11 cellular contexts compared by ENCODE assay signal in the genomic region with DNA sequence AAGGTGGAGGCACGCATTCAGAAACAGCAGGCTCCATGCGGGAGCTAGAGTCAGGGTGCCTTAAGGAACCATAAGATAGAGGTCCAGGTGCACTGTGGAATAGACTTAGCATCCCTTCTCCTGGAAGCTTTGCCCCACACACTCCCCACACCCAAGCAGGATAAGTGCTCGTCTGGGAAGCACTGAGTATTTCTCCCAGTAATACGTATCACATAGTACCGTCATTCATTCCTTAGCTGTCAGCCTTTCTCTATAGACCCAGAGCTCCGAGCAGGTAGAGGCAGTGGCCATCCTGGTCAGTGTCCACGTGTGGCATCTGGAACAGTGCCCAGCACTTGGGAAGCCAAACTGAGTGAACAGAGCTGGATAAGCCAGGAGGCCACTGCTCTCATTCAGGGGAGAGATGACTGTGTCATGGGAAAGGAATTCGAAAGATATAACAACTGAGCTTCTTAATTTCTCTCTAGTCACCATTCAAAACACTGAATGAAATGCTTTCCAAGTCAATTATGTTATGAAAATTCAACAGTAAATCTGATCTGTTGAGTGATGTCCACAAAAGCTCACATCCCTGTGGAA. TPM values are rescaled to one million over a fixed set of nuclear protein-coding genes. Genes with fewer than 3 reads are reported as not detected.
A peak's percentile ranks its signal among the peaks of the same experiment; 100 is the strongest.
DNase-seq lines count a peak whose midpoint lies in the region; ATAC-seq and TF ChIP-seq lines count a peak whose summit lies in the region.
"Had no signal": no experiment of that assay in that cellular context is flagged by ENCODE, and none has a peak within 500 bp of the region (broad histone marks: within the 10 kb centered on the region; RNA-seq: fewer than 3 reads in every experiment).

No MANE protein-coding gene starts in this region.

- no peak overlapping the region for H3K4me3 Mint-ChIP-seq in Caco-2 (ENCODE audit: unreplicated experiment)
- H3K4me3 Mint-ChIP-seq in natural killer cell treated with Interleukin-12 subunit alpha and Interleukin-12 subunit beta and Interleukin-15 and Interleukin-18, amount 100 ng/mL, for 72 hours, result no peak overlapping the region
- H3K4me3 Mint-ChIP-seq: CD4-positive, alpha-beta T cell had no signal

- CTCF ChIA-PET in Caco-2 (lab: Charles Lee), result interaction anchor here (1.4 kb wide), 1 partner anchor 228 kb away, joined by 6 read pairs; no protein-coding TSS in a partner anchor

- no peak for ATAC-seq in natural killer cell treated with Interleukin-12 subunit alpha and Interleukin-12 subunit beta and Interleukin-15 and Interleukin-18, amount 100 ng/mL, for 72 hours

- BruUV-seq in Caco-2 (replicated peaks; lab: Mats Ljungman, UMichigan), result no TSS peak

- peaks cover 65% of the 10 kb centered on the region for H3K4me1 Mint-ChIP-seq in Caco-2 (ENCODE audit: low read depth, unreplicated experiment)
- peaks cover 14 to 21% of the 10 kb centered on the region in 2 donors for H3K4me1 Mint-ChIP-seq in natural killer cell treated with Interleukin-12 subunit alpha and Interleukin-12 subunit beta and Interleukin-15 and Interleukin-18, amount 100 ng/mL, for 72 hours (ENCODE audit: low read depth in 2 of 2)

- intact Hi-C loops in Caco-2 (cut with micrococcal nuclease; ENCODE audit: unreplicated experiment), result no loop called here

- H3K4me3 ChIP-seq in Caco-2 (ENCODE audit: low read depth, low read length) (no peak overlapping the region), SJCRH30 (no peak overlapping the region), fibroblast of mammary gland (ENCODE audit: control insufficient read depth, low read depth, low read length) (no peak overlapping the region)

- H3K4me1 ChIP-seq in Caco-2 (peaks cover 48% of the 10 kb centered on the region), SJCRH30 (peaks cover 31% of the 10 kb centered on the region)

- H3K27me3 Mint-ChIP-seq in Caco-2 (ENCODE audit: insufficient read depth, unreplicated experiment), result no peaks in the 10 kb centered on the region
- H3K27me3 Mint-ChIP-seq in natural killer cell treated with Interleukin-12 subunit alpha and Interleukin-12 subunit beta and Interleukin-15 and Interleukin-18, amount 100 ng/mL, for 72 hours, result peaks cover 10 to 17% of the 10 kb centered on the region in 2 donors

- TF ChIP-seq CTCF in Caco-2 (IDR thresholded peaks at IDR 0.05; ENCODE audit: insufficient read depth in 1 of 2, low read depth in 1 of 2, low read length in 1 of 2, severe bottlenecking in 1 of 2, unreplicated experiment in 1 of 2) (no peak), fibroblast of mammary gland (conservative IDR thresholded peaks at IDR 0.05; ENCODE audit: control insufficient read depth, insufficient read depth, low read depth, low read length) (no peak)

- peak overlapping the region; percentile 10 for H3K27ac Mint-ChIP-seq in Caco-2 (ENCODE audit: unreplicated experiment)
- H3K27ac Mint-ChIP-seq in natural killer cell treated with Interleukin-12 subunit alpha and Interleukin-12 subunit beta and Interleukin-15 and Interleukin-18, amount 100 ng/mL, for 72 hours, result peak overlapping the region in 1 of 2 donors; percentile 7
- H3K27ac Mint-ChIP-seq: CD4-positive, alpha-beta T cell had no signal

- H3K36me3 ChIP-seq in Caco-2 (ENCODE audit: control insufficient read depth, insufficient read depth, low read length), result no peaks in the 10 kb centered on the region; the same call in 1 of the 2 replicates
- H3K36me3 ChIP-seq in SJCRH30, result 0 out of 2 replicates have a peak, but pooled peaks cover 4% of the 10 kb centered on the region

- POLR2A ChIA-PET in Caco-2 (lab: Charles Lee), result no interaction called here

- H3K27me3 ChIP-seq in Caco-2 (replicated peaks; ENCODE audit: control insufficient read depth, insufficient read depth, low read length) (no peaks in the 10 kb centered on the region), SJCRH30 (no peaks in the 10 kb centered on the region)

- H3K27ac ChIP-seq in SJCRH30, result peak overlapping the region; percentile 43

- H3K9me3 ChIP-seq in Caco-2, result no peaks in the 10 kb centered on the region
- H3K9me3 ChIP-seq in SJCRH30 (replicated peaks), result no peaks in the 10 kb centered on the region

- H3K9me3 Mint-ChIP-seq in Caco-2 (ENCODE audit: unreplicated experiment), result peaks cover 5% of the 10 kb centered on the region
- no peaks in the 10 kb centered on the region for H3K9me3 Mint-ChIP-seq in natural killer cell treated with Interleukin-12 subunit alpha and Interleukin-12 subunit beta and Interleukin-15 and Interleukin-18, amount 100 ng/mL, for 72 hours
- H3K9me3 Mint-ChIP-seq: CD4-positive, alpha-beta T cell had no signal

- peaks cover 14% of the 10 kb centered on the region for H3K36me3 Mint-ChIP-seq in Caco-2 (ENCODE audit: insufficient read depth, unreplicated experiment)
- H3K36me3 Mint-ChIP-seq in natural killer cell treated with Interleukin-12 subunit alpha and Interleukin-12 subunit beta and Interleukin-15 and Interleukin-18, amount 100 ng/mL, for 72 hours, result no peaks in the 10 kb centered on the region

- DNase-seq in Caco-2 (no peak), SJCRH30 (peak; percentile 73), fibroblast of mammary gland (ENCODE audit: low read depth) (peak; percentile 68), myocyte (ENCODE audit: low read depth) (peak; percentile 87), T-helper 9 cell (no peak), HuH-7.5 (ENCODE audit: low spot score) (no peak), ecto neural progenitor cell (ENCODE audit: low spot score) (no peak)
- no peak for DNase-seq in natural killer cell treated with Interleukin-12 subunit alpha and Interleukin-12 subunit beta and Interleukin-15 and Interleukin-18, amount 100 ng/mL, for 72 hours (ENCODE audit: low spot score)
- DNase-seq: activated CD8-positive, alpha-beta memory T cell treated with anti-CD3 and anti-CD28 coated beads for 24 hours; CD4-positive, alpha-beta T cell; erythroblast had no signal

RNA-seq across cellular contexts. Expression of a gene that starts 9.9 kb away (rescaled TPM):
- 80.7 and 88.6 TPM in 2 replicates for total RNA-seq in Caco-2 (2022)
- total RNA-seq in SJCRH30 (2014; rRNA removed; shearing (Covaris generic)), result 83.9 and 89.7 TPM in 2 replicates
- 50.8 and 51.5 TPM in 2 replicates for total RNA-seq in myocyte
- 83.0 TPM for polyA plus RNA-seq in myocyte (2012)
- 10 to 100 TPM; 18.7 to 31.9 TPM for total RNA-seq in natural killer cell treated with Interleukin-12 subunit alpha and Interleukin-12 subunit beta and Interleukin-15 and Interleukin-18, amount 100 ng/mL, for 72 hours

RNA-seq across cellular contexts. Expression of a gene that starts 52.2 kb away (rescaled TPM):
- total RNA-seq in Caco-2 (2022), result 198 and 233 TPM in 2 replicates
- 290 and 299 TPM in 2 replicates for total RNA-seq in SJCRH30 (2014; rRNA removed; shearing (Covaris generic))
- total RNA-seq in myocyte, result 167 and 190 TPM in 2 replicates
- polyA plus RNA-seq in myocyte (2012), result 310 TPM
- 1 to 10 TPM; 1.9 to 2.7 TPM for total RNA-seq in natural killer cell treated with Interleukin-12 subunit alpha and Interleukin-12 subunit beta and Interleukin-15 and Interleukin-18, amount 100 ng/mL, for 72 hours
- total RNA-seq: CD4-positive, alpha-beta T cell had no signal

Comparison
In these comparisons a context has a peak if more than half of its experiments do, and no peak if none do; other contexts are left out.
1. DNase-seq: peak in SJCRH30 (2 of 2), fibroblast of mammary gland (single experiment) and myocyte (single experiment); none in Caco-2 (0 of 2), T-helper 9 cell (single experiment), natural killer cell treated with Interleukin-12 subunit alpha and Interleukin-12 subunit beta and Interleukin-15 and Interleukin-18, amount 100 ng/mL, for 72 hours (single experiment), HuH-7.5 (single experiment) and ecto neural progenitor cell (single experiment).
2. RNA of a gene that starts 52.2 kb away (total RNA-seq): 290 to 299 TPM in SJCRH30, 198 to 233 TPM in Caco-2 and 167 to 190 TPM in myocyte; 1.9 to 2.7 TPM in natural killer cell treated with Interleukin-12 subunit alpha and Interleukin-12 subunit beta and Interleukin-15 and Interleukin-18, amount 100 ng/mL, for 72 hours; every median in the first group is over 10 times any median in the second.